21 cellular contexts compared by ENCODE assay signal in the genomic region with DNA sequence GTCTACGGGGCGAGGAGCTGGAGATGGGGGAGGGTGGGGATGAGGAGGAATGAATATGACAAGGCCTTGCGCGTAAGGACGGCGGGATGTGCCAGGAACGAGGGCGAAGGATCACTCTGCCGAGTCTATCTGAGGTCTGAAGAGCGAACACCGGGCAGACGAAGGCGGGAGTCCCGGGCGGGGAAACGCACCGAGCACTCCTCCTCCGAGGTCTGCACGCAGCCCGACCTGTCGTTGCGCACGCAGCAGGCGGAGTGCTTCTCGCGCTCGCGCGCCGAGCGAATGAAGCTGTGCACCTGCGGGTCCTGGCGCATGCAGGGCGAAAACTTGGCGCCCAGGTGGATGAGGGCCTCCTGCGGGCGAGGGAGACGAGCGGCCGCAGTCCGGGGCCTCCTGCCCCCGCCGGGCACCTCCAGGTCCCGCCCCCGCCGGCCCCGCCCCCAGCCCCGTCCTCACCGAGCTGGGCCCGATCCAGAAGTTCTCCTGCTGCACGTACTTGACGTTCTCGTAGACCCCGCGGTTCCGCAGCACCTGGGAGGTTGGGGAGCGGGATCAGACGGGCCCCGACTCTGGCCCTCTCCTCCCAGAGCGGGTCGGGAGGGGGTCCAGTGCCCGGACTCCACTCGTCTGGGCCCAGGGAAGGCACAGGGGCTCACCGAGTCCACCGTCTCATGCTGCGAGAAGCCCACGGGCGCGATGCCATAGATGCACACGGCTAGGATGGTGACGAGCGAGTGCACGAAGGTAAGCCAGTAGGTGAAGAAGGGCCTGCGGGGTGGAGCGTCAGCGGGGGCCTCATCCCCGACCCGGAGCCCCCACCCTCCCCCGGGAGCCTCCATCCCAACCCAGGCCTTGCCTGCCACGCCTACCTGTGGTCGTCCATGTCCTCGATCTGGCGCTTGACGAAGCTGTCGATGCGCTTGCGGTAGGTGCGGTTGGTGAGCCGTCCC. TPM values are rescaled to one million over a fixed set of nuclear protein-coding genes. Genes with fewer than 3 reads are reported as not detected.
A peak's percentile ranks its signal among the peaks of the same experiment; 100 is the strongest.
DNase-seq lines count a peak whose midpoint lies in the region; ATAC-seq, FAIRE-seq and TF ChIP-seq lines count a peak whose summit lies in the region.
"Had no signal": no experiment of that assay in that cellular context is flagged by ENCODE, and none has a peak within 500 bp of the region (broad histone marks: within the 10 kb centered on the region; RNA-seq: fewer than 3 reads in every experiment).

No MANE protein-coding gene starts in this region.

- peaks cover 2% of the 10 kb centered on the region for H3K9me1 ChIP-seq in K562 (ENCODE audit: control insufficient read depth, insufficient read depth, low read length)

- BruUV-seq in K562 (replicated peaks; lab: Mats Ljungman, UMichigan): no TSS peak

- H2AFZ ChIP-seq in K562 (ENCODE audit: low read depth, low read length): no peak overlapping the region
- H2AFZ ChIP-seq: GM23248 had no signal

- peak overlapping the region; percentile 23 for H3K4me3 Mint-ChIP-seq in neural crest cell

- ATAC-seq in right cardiac atrium (no peak), K562 (no peak), gastrocnemius medialis (no peak), HG02973 (IDR thresholded peaks at IDR 0.05; ENCODE audit: unreplicated experiment) (no peak), GM21737 (IDR thresholded peaks at IDR 0.05; ENCODE audit: unreplicated experiment) (no peak)
- ATAC-seq: PC-3 had no signal

- TF ChIP-seq EP300 in K562 (IDR thresholded peaks at IDR 0.05; ENCODE audit: low read length): no peak

- H3K36me3 Mint-ChIP-seq in neural crest cell (ENCODE audit: low read depth): peaks cover 4% of the 10 kb centered on the region

- H3K79me2 ChIP-seq in K562 (ENCODE audit: control insufficient read depth, insufficient read depth, low read length): no peaks in the 10 kb centered on the region

- TF ChIP-seq CTCF in left ventricle myocardium inferior (IDR thresholded peaks at IDR 0.05; ENCODE audit: borderline replicate concordance) (no peak), K562 (IDR thresholded peaks at IDR 0.05 in 2 of 3, conservative IDR thresholded peaks at IDR 0.05 in 1 of 3; ENCODE audit: insufficient read depth in 2 of 3, low read depth in 1 of 3, low read length in 3 of 3) (no peak), neural crest cell (conservative IDR thresholded peaks at IDR 0.05) (no peak), gastrocnemius medialis (IDR thresholded peaks at IDR 0.05 in 4 of 5, conservative IDR thresholded peaks at IDR 0.05 in 1 of 5) (no peak)

- H3K4me3 ChIP-seq in right cardiac atrium (ENCODE audit: low read length) (no peak overlapping the region), left ventricle myocardium inferior (no peak overlapping the region), K562 (no peak overlapping the region), gastrocnemius medialis (no peak overlapping the region)
- H3K4me3 ChIP-seq: GM23248, SJSA1 had no signal

- H3K27ac ChIP-seq in right cardiac atrium (ENCODE audit: low read length): no peak overlapping the region
- no peak overlapping the region for H3K27ac ChIP-seq in left ventricle myocardium inferior (replicated peaks)
- H3K27ac ChIP-seq in K562 (ENCODE audit: extremely low read depth, low read depth, low read length): no peak overlapping the region
- H3K27ac ChIP-seq in gastrocnemius medialis: no peak overlapping the region
- H3K27ac ChIP-seq: GM23248, RWPE1, SJSA1 had no signal

- H3K27ac Mint-ChIP-seq in neural crest cell (ENCODE audit: unreplicated experiment): no peak overlapping the region

- CTCF ChIA-PET in K562 (lab: Yijun Ruan, JAX; ENCODE audit: low intra/inter-chr PET ratio): no interaction called here

- peaks cover 86% of the 10 kb centered on the region for H3K36me3 ChIP-seq in left ventricle myocardium inferior
- H3K36me3 ChIP-seq in K562 (ENCODE audit: control insufficient read depth, insufficient read depth, low read length): peaks cover 31% of the 10 kb centered on the region
- H3K36me3 ChIP-seq in gastrocnemius medialis: peaks cover 0 to 78% of the 10 kb centered on the region in 2 donors

- no peak for FAIRE-seq in K562 (lab: Jason Lieb, UNC)

- H3K4me1 ChIP-seq in right cardiac atrium (ENCODE audit: control insufficient read depth, insufficient read depth, low read length): no peaks in the 10 kb centered on the region
- H3K4me1 ChIP-seq in left ventricle myocardium inferior: peaks cover 16% of the 10 kb centered on the region
- peaks cover 0 to 38% of the 10 kb centered on the region in 2 experiments; a peak in 3 of 5 replicates for H3K4me1 ChIP-seq in K562 (replicated peaks in 1 of 2; ENCODE audit: control insufficient read depth in 2 of 2, insufficient read depth in 2 of 2, low read length in 2 of 2)
- peaks cover 4 to 21% of the 10 kb centered on the region in 2 donors for H3K4me1 ChIP-seq in gastrocnemius medialis
- H3K4me1 ChIP-seq: SJSA1 had no signal

- H3K9ac ChIP-seq in K562 (ENCODE audit: insufficient read depth in 1 of 2, low read depth in 2 of 2, low read length in 2 of 2): no peak overlapping the region; a peak in 1 of 4 replicates
- H3K9ac ChIP-seq: GM23248 had no signal

- in situ Hi-C loops in K562 (cut with MboI) (no loop called here), gastrocnemius medialis (cut with MboI; ENCODE audit: low sequenced_read_pairs in 4 of 4) (no loop called here)

- H3K27me3 Mint-ChIP-seq in neural crest cell (ENCODE audit: low read depth): peaks cover 4% of the 10 kb centered on the region

- H3K27me3 ChIP-seq in right cardiac atrium (ENCODE audit: control insufficient read depth, insufficient read depth) (no peaks in the 10 kb centered on the region), left ventricle myocardium inferior (ENCODE audit: low read depth) (no peaks in the 10 kb centered on the region), K562 (ENCODE audit: control insufficient read depth in 2 of 2, insufficient read depth in 2 of 2, low read length in 2 of 2) (no peaks in the 10 kb centered on the region), gastrocnemius medialis (no peaks in the 10 kb centered on the region)
- H3K27me3 ChIP-seq: SJSA1 had no signal

- no peak overlapping the region for H3K4me2 ChIP-seq in K562 (ENCODE audit: insufficient read depth, low read length)

- H3K9me3 ChIP-seq in right cardiac atrium (ENCODE audit: control insufficient read depth, low read length) (no peaks in the 10 kb centered on the region), left ventricle myocardium inferior (replicated peaks) (no peaks in the 10 kb centered on the region), K562 (replicated peaks; ENCODE audit: control insufficient read depth, insufficient read depth, low read depth, low read length) (no peaks in the 10 kb centered on the region), gastrocnemius medialis (no peaks in the 10 kb centered on the region)
- H3K9me3 ChIP-seq: SJSA1 had no signal

- no peaks in the 10 kb centered on the region; the same call in 1 of the 2 replicates for H4K20me1 ChIP-seq in K562 (replicated peaks; ENCODE audit: control insufficient read depth, insufficient read depth, low read length)

- H3K9me3 Mint-ChIP-seq in neural crest cell: no peaks in the 10 kb centered on the region

- no peak for TF ChIP-seq POLR2A in K562 (conservative IDR thresholded peaks at IDR 0.05)
- no peak for TF ChIP-seq POLR2A in gastrocnemius medialis (IDR thresholded peaks at IDR 0.05)

- 84% methylated on average over 89 of the region's 89 CpGs for WGBS in right cardiac atrium
- 85% methylated on average over 45 of the region's 89 CpGs for whole genome bisulfite sequencing in K562 (ENCODE audit: insufficient coverage, low coverage, missing lambda C conversion rate)

- DNase-seq in right cardiac atrium (peak in 2 of 3 donors; percentile 58 to 65), left ventricle myocardium inferior (no peak), K562 (ENCODE audit: extremely low read depth in 1 of 4, low spot score in 3 of 4) (no peak), neural crest cell (ENCODE audit: low read depth, low spot score) (no peak), gastrocnemius medialis (no peak), pons (ENCODE audit: low spot score) (no peak)
- DNase-seq: ACHN, AML-193, COR-L47, DMS53, GM23248, NCI-H1092, NCI-H146, NCI-H2107, NCI-H226, NCI-H524 treated with DMSO at 0.1 percent for 48 hours, PC-3 had no signal

- POLR2A ChIA-PET in K562 (lab: Yijun Ruan, JAX): interaction anchor here (0.6 to 2.1 kb wide), 2 partner anchors 10 to 251 kb away, joined by 3 to 18 read pairs; partner anchors contain the start of gene RHBDF1

- intact Hi-C loops in right cardiac atrium (cut with DNase I): no loop called here
- intact Hi-C loops in left ventricle myocardium inferior (cut with micrococcal nuclease): no loop called here
- intact Hi-C loops in K562 (cut with micrococcal nuclease): no loop called here
- intact Hi-C loops in gastrocnemius medialis (cut with DNase I; ENCODE audit: low total_unique reads): no loop called here

- peaks cover 8% of the 10 kb centered on the region for H3K4me1 Mint-ChIP-seq in neural crest cell

- TF ChIP-seq RAD21 in K562 (CRISPR knock-in tag; conservative IDR thresholded peaks at IDR 0.05 in 1 of 2, IDR thresholded peaks at IDR 0.05 in 1 of 2): no peak

RNA-seq across cellular contexts. Expression of gene SNRNP25, which starts 7.6 kb away (rescaled TPM):
- 10 to 100 TPM; 54.8 to 71.4 (median 62.3) TPM for total RNA-seq in right cardiac atrium
- polyA plus RNA-seq in right cardiac atrium: 108 TPM
- 71.2 TPM for total RNA-seq in left ventricle myocardium inferior
- 58.7 and 108 TPM in 2 replicates for total RNA-seq in K562 (2011; cell fraction: chromatin; rRNA removed; ENCODE audit: low replicate concordance)
- 59.2 and 64.4 TPM in 2 replicates for total RNA-seq in K562 (2011; cell fraction: nucleolus; rRNA removed)
- 61.2 and 70.4 TPM in 2 replicates for total RNA-seq in K562 (2011; cell fraction: nucleoplasm; rRNA removed)
- 176 and 178 TPM in 2 replicates for total RNA-seq in K562 (2014; rRNA removed)
- 78.8 and 107 TPM in 2 replicates for total RNA-seq in K562 (2014; rRNA removed; fragmentation: Illumina TruSeq; extraction: Trizol)
- total RNA-seq in K562 (2015; rRNA removed; fragmentation: Illumina TruSeq; extraction: Trizol): 106 and 108 TPM in 2 replicates
- total RNA-seq in K562 (2021): 123 and 124 TPM in 2 replicates
- polyA plus RNA-seq in K562 (2011; rRNA removed): 116 and 117 TPM in 2 replicates
- 102 and 106 TPM in 2 replicates for polyA plus RNA-seq in K562 (2011; cell fraction: cytosol; rRNA removed)
- polyA plus RNA-seq in K562 (2011; cell fraction: nucleus; rRNA removed): 107 and 113 TPM in 2 replicates
- 70.9 and 149 TPM in 2 replicates for polyA plus RNA-seq in K562 (2012)
- 103 and 132 TPM in 2 replicates for polyA plus RNA-seq in K562 (2014; fragmentation: Illumina TruSeq; extraction: Trizol)
- 10 to 100 TPM; 59.0 to 61.5 TPM for polyA plus RNA-seq in K562 (2014; fragmentation: Nextera tagmentation; extraction: Ambion mirVana)
- 122 and 154 TPM in 2 replicates for polyA plus RNA-seq in K562 (2014; rRNA removed)
- 48.3 and 52.8 TPM in 2 replicates for polyA minus RNA-seq in K562 (2011; rRNA and poly(A)+ RNA removed)
- polyA minus RNA-seq in K562 (2011; cell fraction: cytosol; rRNA and poly(A)+ RNA removed): 20.9 and 31.3 TPM in 2 replicates
- 18.3 and 31.3 TPM in 2 replicates for polyA minus RNA-seq in K562 (2011; cell fraction: nucleus; rRNA and poly(A)+ RNA removed)
- total RNA-seq in neural crest cell: 79.1 and 85.6 TPM in 2 replicates
- 10 to 100 TPM; 42.8 to 77.6 (median 69.7) TPM for total RNA-seq in gastrocnemius medialis

RNA-seq across cellular contexts. Expression of gene POLR3K, which starts 7.8 kb away (rescaled TPM):
- total RNA-seq in right cardiac atrium (10 to 100 TPM in 3 of 4 donors, 1 to 10 TPM in 1; 9.8 to 13.4 (median 11.6) TPM), left ventricle myocardium inferior (11.7 TPM), K562 (2014; rRNA removed) (62.7 and 65.7 TPM in 2 replicates), K562 (2014; rRNA removed; fragmentation: Illumina TruSeq; extraction: Trizol) (46.3 and 53.5 TPM in 2 replicates), K562 (2015; rRNA removed; fragmentation: Illumina TruSeq; extraction: Trizol) (42.1 and 43.7 TPM in 2 replicates), K562 (2021) (86.7 and 90.9 TPM in 2 replicates), neural crest cell (35.8 and 36.7 TPM in 2 replicates), gastrocnemius medialis (1 to 10 TPM; 2.2 to 3.7 (median 2.9) TPM)
- polyA plus RNA-seq in right cardiac atrium (11.2 TPM), K562 (2011; rRNA removed) (86.0 and 95.2 TPM in 2 replicates), K562 (2014; fragmentation: Illumina TruSeq; extraction: Trizol) (68.2 and 81.3 TPM in 2 replicates), K562 (2014; fragmentation: Nextera tagmentation; extraction: Ambion mirVana) (100 to 1,000 TPM; 304 to 315 TPM), K562 (2014; rRNA removed) (120 and 135 TPM in 2 replicates)
- total RNA-seq in K562 (2011; cell fraction: chromatin; rRNA removed; ENCODE audit: low replicate concordance): 53.1 and 79.0 TPM in 2 replicates
- total RNA-seq in K562 (2011; cell fraction: nucleolus; rRNA removed): 47.2 and 48.0 TPM in 2 replicates
- total RNA-seq in K562 (2011; cell fraction: nucleoplasm; rRNA removed): 66.1 and 91.1 TPM in 2 replicates
- 138 TPM in 2 replicates for polyA plus RNA-seq in K562 (2011; cell fraction: cytosol; rRNA removed)
- 48.9 and 51.4 TPM in 2 replicates for polyA plus RNA-seq in K562 (2011; cell fraction: nucleus; rRNA removed)
- 55.3 and 115 TPM in 2 replicates for polyA plus RNA-seq in K562 (2012)
- polyA minus RNA-seq in K562 (2011; rRNA and poly(A)+ RNA removed): 81.3 and 98.4 TPM in 2 replicates
- polyA minus RNA-seq in K562 (2011; cell fraction: cytosol; rRNA and poly(A)+ RNA removed): 37.8 and 43.4 TPM in 2 replicates
- polyA minus RNA-seq in K562 (2011; cell fraction: nucleus; rRNA and poly(A)+ RNA removed): 17.2 and 28.0 TPM in 2 replicates

RNA-seq across cellular contexts. Expression of gene RHBDF1, which starts 11.2 kb away (rescaled TPM):
- 10 to 100 TPM; 20.4 to 26.7 (median 24.2) TPM for total RNA-seq in right cardiac atrium
- polyA plus RNA-seq in right cardiac atrium: 29.6 TPM
- 24.4 TPM for total RNA-seq in left ventricle myocardium inferior
- 63.2 and 128 TPM in 2 replicates for total RNA-seq in K562 (2011; cell fraction: chromatin; rRNA removed; ENCODE audit: low replicate concordance)
- 70.9 and 80.0 TPM in 2 replicates for total RNA-seq in K562 (2011; cell fraction: nucleolus; rRNA removed)
- 60.5 TPM in 2 replicates for total RNA-seq in K562 (2011; cell fraction: nucleoplasm; rRNA removed)
- total RNA-seq in K562 (2014; rRNA removed): 4.5 and 5.9 TPM in 2 replicates
- total RNA-seq in K562 (2014; rRNA removed; fragmentation: Illumina TruSeq; extraction: Trizol): 1.2 and 1.3 TPM in 2 replicates
- total RNA-seq in K562 (2015; rRNA removed; fragmentation: Illumina TruSeq; extraction: Trizol): 1.2 and 1.6 TPM in 2 replicates
- total RNA-seq in K562 (2021): 6.9 and 7.1 TPM in 2 replicates
- polyA plus RNA-seq in K562 (2011; rRNA removed): 8.2 and 20.0 TPM in 2 replicates
- polyA plus RNA-seq in K562 (2011; cell fraction: cytosol; rRNA removed): 9.3 and 10.9 TPM in 2 replicates
- polyA plus RNA-seq in K562 (2011; cell fraction: nucleus; rRNA removed): 210 and 244 TPM in 2 replicates
- polyA plus RNA-seq in K562 (2012): 3.0 and 13.0 TPM in 2 replicates
- polyA plus RNA-seq in K562 (2014; fragmentation: Illumina TruSeq; extraction: Trizol): 4.2 and 5.5 TPM in 2 replicates
- 1 to 10 TPM; 1.0 to 2.0 TPM for polyA plus RNA-seq in K562 (2014; fragmentation: Nextera tagmentation; extraction: Ambion mirVana)
- 6.0 and 6.9 TPM in 2 replicates for polyA plus RNA-seq in K562 (2014; rRNA removed)
- polyA minus RNA-seq in K562 (2011; rRNA and poly(A)+ RNA removed): 2.7 and 4.6 TPM in 2 replicates
- 3.7 and 10.0 TPM in 2 replicates for polyA minus RNA-seq in K562 (2011; cell fraction: cytosol; rRNA and poly(A)+ RNA removed)
- polyA minus RNA-seq in K562 (2011; cell fraction: nucleus; rRNA and poly(A)+ RNA removed): 15.8 and 22.8 TPM in 2 replicates
- total RNA-seq in neural crest cell: 46.5 TPM in 2 replicates
- 10 to 100 TPM in 1 of 4 donors, 1 to 10 TPM in 3; 5.6 to 22.6 (median 9.1) TPM for total RNA-seq in gastrocnemius medialis

RNA-seq across cellular contexts. Expression of gene MPG, which starts 16.8 kb away (rescaled TPM):
- total RNA-seq in right cardiac atrium (10 to 100 TPM; 31.8 to 39.3 (median 37.9) TPM), left ventricle myocardium inferior (44.5 TPM), K562 (2014; rRNA removed) (192 and 226 TPM in 2 replicates), K562 (2014; rRNA removed; fragmentation: Illumina TruSeq; extraction: Trizol) (5.0 and 6.1 TPM in 2 replicates), K562 (2015; rRNA removed; fragmentation: Illumina TruSeq; extraction: Trizol) (47.1 and 52.8 TPM in 2 replicates), K562 (2021) (80.1 and 81.9 TPM in 2 replicates), neural crest cell (47.7 and 50.0 TPM in 2 replicates), gastrocnemius medialis (100 to 1,000 TPM in 1 of 4 donors, 10 to 100 TPM in 3; 75.0 to 124 (median 83.0) TPM)
- polyA plus RNA-seq in right cardiac atrium (56.8 TPM), K562 (2011; rRNA removed) (36.2 and 52.2 TPM in 2 replicates), K562 (2014; fragmentation: Illumina TruSeq; extraction: Trizol) (21.1 and 55.2 TPM in 2 replicates), K562 (2014; fragmentation: Nextera tagmentation; extraction: Ambion mirVana) (1 to 10 TPM in 1 of 2 experiments, under 1 TPM in 1; 0.42 to 2.2 TPM), K562 (2014; rRNA removed) (138 and 214 TPM in 2 replicates)
- total RNA-seq in K562 (2011; cell fraction: chromatin; rRNA removed; ENCODE audit: low replicate concordance): 6.3 and 35.1 TPM in 2 replicates
- 52.2 and 54.0 TPM in 2 replicates for total RNA-seq in K562 (2011; cell fraction: nucleolus; rRNA removed)
- total RNA-seq in K562 (2011; cell fraction: nucleoplasm; rRNA removed): 26.0 and 30.7 TPM in 2 replicates
- 102 and 222 TPM in 2 replicates for polyA plus RNA-seq in K562 (2011; cell fraction: cytosol; rRNA removed)
- 38.8 and 51.3 TPM in 2 replicates for polyA plus RNA-seq in K562 (2011; cell fraction: nucleus; rRNA removed)
- polyA plus RNA-seq in K562 (2012): 46.7 and 91.8 TPM in 2 replicates
- polyA minus RNA-seq in K562 (2011; rRNA and poly(A)+ RNA removed): 5.7 and 7.4 TPM in 2 replicates
- polyA minus RNA-seq in K562 (2011; cell fraction: cytosol; rRNA and poly(A)+ RNA removed): 34.4 and 54.7 TPM in 2 replicates
- 15.9 and 16.8 TPM in 2 replicates for polyA minus RNA-seq in K562 (2011; cell fraction: nucleus; rRNA and poly(A)+ RNA removed)

Comparison
In these comparisons a context has a peak if more than half of its experiments do, and no peak if none do; other contexts are left out.
1. DNase-seq: peak in right cardiac atrium (2 of 3); none in left ventricle myocardium inferior (single experiment), K562 (0 of 4), neural crest cell (single experiment), gastrocnemius medialis (0 of 2) and pons (single experiment).